In the genomic region with DNA sequence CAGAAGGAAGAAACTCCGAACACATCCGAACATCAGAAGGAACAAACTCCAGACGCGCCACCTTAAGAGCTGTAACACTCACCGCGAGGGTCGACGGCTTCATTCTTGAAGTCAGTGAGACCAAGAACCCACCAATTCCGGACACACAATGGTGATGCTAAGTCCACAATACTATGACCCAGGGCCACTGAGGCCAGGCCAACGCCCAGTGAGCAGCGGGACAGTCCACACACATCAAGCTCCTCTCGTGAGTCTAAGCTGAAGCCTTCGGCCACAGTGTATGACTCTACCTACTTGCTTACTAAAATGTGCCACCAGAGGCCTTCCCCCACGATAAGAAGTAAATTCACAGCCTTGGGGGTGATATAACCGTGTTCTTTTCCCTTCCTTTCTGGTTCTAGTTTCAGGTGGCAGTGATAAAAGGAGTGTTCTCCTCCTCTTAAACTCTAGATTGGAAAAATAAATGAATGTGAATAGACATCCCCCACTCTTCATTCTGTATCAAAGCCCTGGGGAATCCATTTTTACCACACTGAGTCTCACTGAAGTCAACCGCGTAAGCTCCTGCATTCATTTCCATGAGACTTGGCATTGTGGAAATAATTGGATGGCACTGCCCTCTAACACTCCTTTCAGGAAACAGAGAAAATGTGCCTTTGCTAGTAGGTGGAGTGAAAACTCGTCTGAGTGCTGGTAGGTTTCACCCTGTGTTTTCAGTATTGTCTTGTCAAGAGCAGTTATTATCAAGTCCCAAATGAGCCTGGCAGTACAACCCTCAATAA, we compare ENCODE assay signal across 27 cellular contexts. TPM values are rescaled to one million over a fixed set of nuclear protein-coding genes. Genes with fewer than 3 reads are reported as not detected.
DNase-seq lines count a peak whose midpoint lies in the region; ATAC-seq and TF ChIP-seq lines count a peak whose summit lies in the region.
"Had no signal": no experiment of that assay in that cellular context is flagged by ENCODE, and none has a peak within 500 bp of the region (broad histone marks: within the 10 kb centered on the region; RNA-seq: fewer than 3 reads in every experiment).

No MANE protein-coding gene starts in this region.

- peak overlapping the region; percentile 30 for H3K4me2 ChIP-seq in neural cell (ENCODE audit: low read length)
- H3K4me2 ChIP-seq: hepatocyte had no signal

- TF ChIP-seq CTCF in neural cell (IDR thresholded peaks at IDR 0.05; ENCODE audit: poor library complexity, severe bottlenecking): no peak

- H3K9ac ChIP-seq in neural cell (ENCODE audit: low read length): no peak overlapping the region

- H3K36me3 ChIP-seq in neural cell (ENCODE audit: insufficient read depth, low read length): no peaks in the 10 kb centered on the region
- H3K36me3 ChIP-seq: upper lobe of left lung had no signal

- H4K20me1 ChIP-seq in neural cell (ENCODE audit: insufficient read depth): no peaks in the 10 kb centered on the region

- no peaks in the 10 kb centered on the region for H3F3A ChIP-seq in neural cell (ENCODE audit: insufficient read depth, low read length, poor library complexity, severe bottlenecking)

- no peak for ATAC-seq in HG02970 (IDR thresholded peaks at IDR 0.05; ENCODE audit: low FRiP score, unreplicated experiment)
- ATAC-seq: left ventricle myocardium superior, psoas muscle had no signal

- no peaks in the 10 kb centered on the region for H3K79me2 ChIP-seq in neural cell (replicated peaks; ENCODE audit: insufficient read depth, low read length)
- H3K79me2 ChIP-seq: hepatocyte had no signal

- H3K27me3 ChIP-seq in neural cell (ENCODE audit: insufficient read depth, low read depth, low read length): no peaks in the 10 kb centered on the region
- H3K27me3 ChIP-seq: dorsolateral prefrontal cortex, hepatocyte, upper lobe of left lung had no signal

- no peak for TF ChIP-seq EP300 in neural cell (conservative IDR thresholded peaks at IDR 0.05; ENCODE audit: poor library complexity, severe bottlenecking)

- peak overlapping the region; percentile 18 for H3K4me3 ChIP-seq in neural cell (ENCODE audit: low read length)
- H3K4me3 ChIP-seq: dorsolateral prefrontal cortex, hepatocyte, psoas muscle, upper lobe of left lung had no signal

- DNase-seq in NCI-H146 treated with DMSO at 0.1 percent for 48 hours (lab: John Stamatoyannopoulos, UW; ENCODE audit: unreplicated experiment) (peak; percentile 74), NCI-H146 (lab: John Stamatoyannopoulos, UW) (no peak), NCI-H1436 treated with DMSO at 0.1 percent for 48 hours (lab: John Stamatoyannopoulos, UW) (peak; percentile 47), dermis blood vessel endothelial cell (peak; percentile 57), mucosa of gallbladder (ENCODE audit: low spot score) (no peak), D341Med (ENCODE audit: low spot score) (no peak)
- DNase-seq: 8988T; activated CD4-positive, CD25-positive, alpha-beta regulatory T cell treated with anti-CD3 and anti-CD28 coated beads, Interleukin-2, amount 50 U/mL, for 72 hours; activated naive CD4-positive, alpha-beta T cell treated with anti-CD3 and anti-CD28 coated beads, Interleukin-2, amount 50 U/mL, for 16 hours; activated T-cell treated with anti-CD3 and anti-CD28 coated beads, Interleukin-2, amount 50 U/mL, for 48 hours; AML-193; anterior cingulate cortex; caudate nucleus; dorsolateral prefrontal cortex; foreskin fibroblast; GOT3; left ventricle myocardium superior; NCI-H1092; NCI-H774; psoas muscle; SHP77 treated with DMSO at 0.1 percent for 48 hours; stimulated activated CD4-positive, alpha-beta T cell treated with anti-CD3 and anti-CD28 coated beads, Interleukin-4, amount 100 ng/mL, for 24 hours; T-helper 1 cell; upper lobe of left lung had no signal

- no peaks in the 10 kb centered on the region for H3K9me3 ChIP-seq in neural cell (ENCODE audit: low read length)
- H3K9me3 ChIP-seq: psoas muscle, upper lobe of left lung had no signal

- TF ChIP-seq RAD21 in neural cell (conservative IDR thresholded peaks at IDR 0.05): no peak

- H3K27ac ChIP-seq in neural cell (ENCODE audit: low read length): peak overlapping the region; percentile 34
- H3K27ac ChIP-seq: dorsolateral prefrontal cortex, hepatocyte, psoas muscle, upper lobe of left lung had no signal

- no peak overlapping the region for H2AFZ ChIP-seq in neural cell (ENCODE audit: low read depth, low read length)
- H2AFZ ChIP-seq: hepatocyte had no signal

- no peaks in the 10 kb centered on the region for H3K9me2 ChIP-seq in neural cell (ENCODE audit: insufficient read depth, low read length)

TF ChIP-seq in neural cell, 6 proteins besides CTCF, POLR2A, EP300 and RAD21:
- no peak for TF ChIP-seq MXI1 (conservative IDR thresholded peaks at IDR 0.05; ENCODE audit: poor library complexity, severe bottlenecking)
- TF ChIP-seq, protein P1, sequence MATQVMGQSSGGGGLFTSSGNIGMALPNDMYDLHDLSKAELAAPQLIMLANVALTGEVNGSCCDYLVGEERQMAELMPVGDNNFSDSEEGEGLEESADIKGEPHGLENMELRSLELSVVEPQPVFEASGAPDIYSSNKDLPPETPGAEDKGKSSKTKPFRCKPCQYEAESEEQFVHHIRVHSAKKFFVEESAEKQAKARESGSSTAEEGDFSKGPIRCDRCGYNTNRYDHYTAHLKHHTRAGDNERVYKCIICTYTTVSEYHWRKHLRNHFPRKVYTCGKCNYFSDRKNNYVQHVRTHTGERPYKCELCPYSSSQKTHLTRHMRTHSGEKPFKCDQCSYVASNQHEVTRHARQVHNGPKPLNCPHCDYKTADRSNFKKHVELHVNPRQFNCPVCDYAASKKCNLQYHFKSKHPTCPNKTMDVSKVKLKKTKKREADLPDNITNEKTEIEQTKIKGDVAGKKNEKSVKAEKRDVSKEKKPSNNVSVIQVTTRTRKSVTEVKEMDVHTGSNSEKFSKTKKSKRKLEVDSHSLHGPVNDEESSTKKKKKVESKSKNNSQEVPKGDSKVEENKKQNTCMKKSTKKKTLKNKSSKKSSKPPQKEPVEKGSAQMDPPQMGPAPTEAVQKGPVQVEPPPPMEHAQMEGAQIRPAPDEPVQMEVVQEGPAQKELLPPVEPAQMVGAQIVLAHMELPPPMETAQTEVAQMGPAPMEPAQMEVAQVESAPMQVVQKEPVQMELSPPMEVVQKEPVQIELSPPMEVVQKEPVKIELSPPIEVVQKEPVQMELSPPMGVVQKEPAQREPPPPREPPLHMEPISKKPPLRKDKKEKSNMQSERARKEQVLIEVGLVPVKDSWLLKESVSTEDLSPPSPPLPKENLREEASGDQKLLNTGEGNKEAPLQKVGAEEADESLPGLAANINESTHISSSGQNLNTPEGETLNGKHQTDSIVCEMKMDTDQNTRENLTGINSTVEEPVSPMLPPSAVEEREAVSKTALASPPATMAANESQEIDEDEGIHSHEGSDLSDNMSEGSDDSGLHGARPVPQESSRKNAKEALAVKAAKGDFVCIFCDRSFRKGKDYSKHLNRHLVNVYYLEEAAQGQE (IDR thresholded peaks at IDR 0.05; ENCODE audit: borderline replicate concordance): no peak

RNA-seq across cellular contexts. Expression of a gene that starts 10.0 kb away (rescaled TPM):
- 17.1 and 18.4 TPM in 2 replicates for total RNA-seq in dermis blood vessel endothelial cell
- polyA plus RNA-seq in neural cell: 58.9 and 59.5 TPM in 2 replicates
- 56.3 and 63.8 TPM in 2 replicates for polyA minus RNA-seq in neural cell
- 19.1 TPM for total RNA-seq in mucosa of gallbladder

Comparison
In these comparisons a context has a peak if more than half of its experiments do, and no peak if none do; other contexts are left out.
1. DNase-seq: peak in NCI-H146 treated with DMSO at 0.1 percent for 48 hours (single experiment), NCI-H1436 treated with DMSO at 0.1 percent for 48 hours (single experiment) and dermis blood vessel endothelial cell (single experiment); none in NCI-H146 (single experiment), mucosa of gallbladder (single experiment) and D341Med (single experiment).